12 cellular contexts compared by ENCODE assay signal in the genomic region with DNA sequence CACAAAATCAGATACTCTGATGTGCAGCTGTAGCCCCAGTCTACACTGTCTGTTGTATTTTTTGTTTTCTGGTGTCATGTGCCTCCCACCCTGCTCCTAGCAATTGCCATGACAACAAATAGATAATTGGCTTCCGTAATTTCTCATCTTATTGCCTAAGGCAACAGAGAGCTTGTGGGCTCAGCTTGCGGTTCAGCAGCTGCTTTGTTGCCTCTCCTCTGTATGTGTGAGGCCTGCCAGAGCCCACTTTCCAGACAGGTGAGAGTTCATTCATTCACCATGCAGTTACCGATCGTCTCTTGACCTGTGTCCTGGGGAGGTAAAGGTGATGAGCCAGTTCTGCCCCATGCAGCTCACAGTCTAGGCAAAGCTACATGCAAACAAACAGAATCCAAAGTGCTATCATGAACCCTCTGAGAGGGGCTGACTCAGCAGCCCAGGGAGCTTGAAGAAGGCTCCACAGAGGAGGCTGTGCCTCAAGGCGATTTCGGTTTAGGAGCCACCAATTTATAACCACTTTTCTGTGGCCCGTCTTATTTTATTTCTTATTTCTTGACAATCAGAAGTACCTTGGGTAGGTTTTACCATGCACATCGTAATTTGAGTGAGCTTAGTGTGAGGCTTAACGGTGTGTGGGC. TPM values are rescaled to one million over a fixed set of nuclear protein-coding genes. Genes with fewer than 3 reads are reported as not detected.
DNase-seq lines count a peak whose midpoint lies in the region; ATAC-seq, FAIRE-seq and TF ChIP-seq lines count a peak whose summit lies in the region.
"Had no signal": no experiment of that assay in that cellular context is flagged by ENCODE, and none has a peak within 500 bp of the region (broad histone marks: within the 10 kb centered on the region; RNA-seq: fewer than 3 reads in every experiment).

No MANE protein-coding gene starts in this region.

- CTCF ChIA-PET in HEK293 (lab: Yijun Ruan, JAX), result interaction anchor here (0.7 to 1.4 kb wide), 7 partner anchors 8 to 431 kb away, joined by 3 to 6 read pairs (median 3); no protein-coding TSS in a partner anchor
- CTCF ChIA-PET in Panc1 (lab: Charles Lee), result no interaction called here
- CTCF ChIA-PET in HepG2 (lab: Yijun Ruan, JAX; ENCODE audit: low intra/inter-chr PET ratio, low total read pairs), result no interaction called here

- TF ChIP-seq EP300 in HepG2 (IDR thresholded peaks at IDR 0.05; ENCODE audit: low read depth in 2 of 2, low read length in 2 of 2) (no peak), HepG2 (CRISPR knock-in tag; IDR thresholded peaks at IDR 0.05; ENCODE audit: borderline replicate concordance) (no peak)

- no TSS peak for BruUV-seq in Panc1 (replicated peaks; lab: Mats Ljungman, UMichigan)
- BruUV-seq in HepG2 (replicated peaks; lab: Mats Ljungman, UMichigan), result no TSS peak

- TF ChIP-seq CTCF in HEK293 (tag by site-specific recombination; IDR thresholded peaks at IDR 0.05), result no peak
- TF ChIP-seq CTCF in Panc1 (IDR thresholded peaks at IDR 0.05), result no peak
- no peak for TF ChIP-seq CTCF in HepG2 (CRISPR knock-in tag; IDR thresholded peaks at IDR 0.05)

- no peak for TF ChIP-seq POLR2A in HepG2 (IDR thresholded peaks at IDR 0.05; ENCODE audit: insufficient read depth in 1 of 2, low read depth in 2 of 2, low read length in 2 of 2)

- H3K4me1 ChIP-seq in HEK293 (ENCODE audit: control insufficient read depth, insufficient read depth, low read length) (peaks cover 2% of the 10 kb centered on the region; the same call in 1 of the 2 replicates), Panc1 (ENCODE audit: control insufficient read depth, insufficient read depth, low read length) (peaks cover 36% of the 10 kb centered on the region), HepG2 (ENCODE audit: insufficient read depth, low read length) (peaks cover 48% of the 10 kb centered on the region)

- in situ Hi-C loops in Panc1 (cut with HindIII; ENCODE audit: low pct_unique_long_range_greater_than_20kb, low sequenced_read_pairs) (no loop called here), HepG2 (cut with HindIII; ENCODE audit: extremely low pct_ligation_motif_present, low pct_unique_long_range_greater_than_20kb) (loop anchor here (5.0 kb wide), 1 partner anchor 433 kb away; no protein-coding TSS in a partner anchor)

- TF ChIP-seq RAD21 in HepG2 (CRISPR knock-in tag; IDR thresholded peaks at IDR 0.05), result no peak

- 94% methylated on average over 7 of the region's 9 CpGs for WGBS in HepG2 (ENCODE audit: low lambda C conversion rate)

- intact Hi-C loops in Panc1 (cut with micrococcal nuclease; ENCODE audit: unreplicated experiment) (no loop called here), HepG2 (cut with micrococcal nuclease; ENCODE audit: unreplicated experiment) (no loop called here)

- H3K9me3 ChIP-seq in HEK293 (ENCODE audit: control insufficient read depth, insufficient read depth, low read depth, low read length), result no peaks in the 10 kb centered on the region
- no peaks in the 10 kb centered on the region for H3K9me3 ChIP-seq in Panc1 (ENCODE audit: control insufficient read depth, insufficient read depth, low read depth, low read length)
- no peaks in the 10 kb centered on the region for H3K9me3 ChIP-seq in HepG2 (ENCODE audit: low read length)
- H3K9me3 ChIP-seq: esophagus squamous epithelium had no signal

- H3K27me3 ChIP-seq in Panc1 (ENCODE audit: control insufficient read depth, insufficient read depth, low read length) (no peaks in the 10 kb centered on the region), HepG2 (ENCODE audit: control insufficient read depth in 1 of 2, insufficient read depth in 2 of 2, low read length in 2 of 2) (no peaks in the 10 kb centered on the region)
- H3K27me3 ChIP-seq: esophagus squamous epithelium had no signal

- H3K27ac ChIP-seq in HEK293 (ENCODE audit: extremely low read depth, low read depth, low read length), result no peak overlapping the region
- peak overlapping the region; percentile 62 for H3K27ac ChIP-seq in Panc1 (ENCODE audit: low read length)
- H3K27ac ChIP-seq in HepG2 (ENCODE audit: extremely low read length, insufficient read depth, low read length), result peak overlapping the region; percentile 19
- H3K27ac ChIP-seq: esophagus squamous epithelium had no signal

- H4K20me1 ChIP-seq in HepG2 (ENCODE audit: insufficient read depth, low read length), result peaks cover 5% of the 10 kb centered on the region; the same call in 1 of the 2 replicates

- no peak overlapping the region for H3K4me3 ChIP-seq in HEK293 (ENCODE audit: low read depth, low read length)
- H3K4me3 ChIP-seq in Panc1 (ENCODE audit: low read depth in 2 of 2, low read length in 2 of 2), result no peak overlapping the region
- no peak overlapping the region for H3K4me3 ChIP-seq in HepG2 (replicated peaks in 1 of 3; ENCODE audit: insufficient read depth in 1 of 3, low read depth in 2 of 3, low read length in 3 of 3)
- H3K4me3 ChIP-seq: esophagus squamous epithelium, skin epidermis had no signal

- POLR2A ChIA-PET in HEK293 (lab: Yijun Ruan, JAX) (interaction anchor here (0.6 to 1.0 kb wide), 3 partner anchors 47 to 304 kb away, joined by 3 to 8 read pairs (median 3); no protein-coding TSS in a partner anchor), Panc1 (lab: Charles Lee) (no interaction called here), HepG2 (lab: Yijun Ruan, JAX) (no interaction called here)

- H3K4me2 ChIP-seq in HepG2 (ENCODE audit: low read depth, low read length), result no peak overlapping the region

- no peak overlapping the region for H2AFZ ChIP-seq in HepG2 (ENCODE audit: low read length)

- H3K36me3 ChIP-seq in HEK293 (ENCODE audit: control insufficient read depth in 2 of 2, insufficient read depth in 1 of 2, low read length in 2 of 2) (no peaks in the 10 kb centered on the region), Panc1 (ENCODE audit: control insufficient read depth, insufficient read depth, low read length) (peaks cover 42% of the 10 kb centered on the region), HepG2 (replicated peaks in 1 of 2; ENCODE audit: control insufficient read depth in 1 of 2, insufficient read depth in 2 of 2, low read length in 2 of 2) (peaks cover 36 to 70% of the 10 kb centered on the region in 2 experiments)

- ATAC-seq in Panc1, result no peak
- peak; percentile 44 for ATAC-seq in HepG2
- no peak for ATAC-seq in HG03442 (IDR thresholded peaks at IDR 0.05; ENCODE audit: unreplicated experiment)
- no peak for ATAC-seq in GM21529 (IDR thresholded peaks at IDR 0.05; ENCODE audit: unreplicated experiment)

- H3K79me2 ChIP-seq in HepG2 (ENCODE audit: insufficient read depth, low read length), result peaks cover 31% of the 10 kb centered on the region

- DNase-seq in NCI-H1436 treated with DMSO at 0.1 percent for 48 hours (lab: John Stamatoyannopoulos, UW) (peak; percentile 93), Panc1 (ENCODE audit: low read depth, low spot score) (no peak), HepG2 (ENCODE audit: low spot score) (no peak), AG20443 (ENCODE audit: low spot score) (no peak)
- DNase-seq: activated T-cell treated with anti-CD3 and anti-CD28 coated beads, Interleukin-2, amount 50 U/mL, for 48 hours; caudate nucleus; esophagus squamous epithelium; NCI-H510A had no signal

- H3K9ac ChIP-seq in HepG2 (ENCODE audit: insufficient read depth, low read depth, low read length), result no peak overlapping the region

- no peak for FAIRE-seq in HepG2 (lab: Jason Lieb, UNC)

TF ChIP-seq in HEK293, 187 proteins besides CTCF, POLR2A, EP300 and RAD21 (continues in another document):
- peak; percentile 90 for TF ChIP-seq ZNF133 (tag by site-specific recombination; IDR thresholded peaks at IDR 0.05)
- no peak for TF ChIP-seq RBAK (tag by site-specific recombination; IDR thresholded peaks at IDR 0.05)
- TF ChIP-seq ZBTB8A (tag by site-specific recombination; IDR thresholded peaks at IDR 0.05), result peak; percentile 27; the same call in 1 of the 2 replicates
- no peak for TF ChIP-seq GFI1B (tag by site-specific recombination; IDR thresholded peaks at IDR 0.05)
- no peak for TF ChIP-seq ZNF596 (tag by site-specific recombination; IDR thresholded peaks at IDR 0.05)
- TF ChIP-seq PRDM1 (tag by site-specific recombination; IDR thresholded peaks at IDR 0.05), result peak; percentile 61; the same call in 1 of the 2 replicates

TF ChIP-seq in HepG2, 621 proteins besides CTCF, POLR2A, EP300 and RAD21 (continues in another document):
- TF ChIP-seq MAFK (conservative IDR thresholded peaks at IDR 0.05 in 1 of 2, IDR thresholded peaks at IDR 0.05 in 1 of 2; ENCODE audit: low read length in 2 of 2), result peak; percentile 35 to 37; a peak in 3 of 4 replicates
- peak; percentile 32; the same call in 1 of the 2 replicates for TF ChIP-seq MAFF (IDR thresholded peaks at IDR 0.05; ENCODE audit: low read depth, low read length)
- no peak for TF ChIP-seq REL (CRISPR knock-in tag; conservative IDR thresholded peaks at IDR 0.05)

RNA-seq across cellular contexts. Expression of a gene that starts 12.0 kb away (rescaled TPM):
- total RNA-seq in Panc1 (2021; ENCODE audit: unreplicated experiment) (221 TPM), HepG2 (2016; rRNA removed; fragmentation: Illumina TruSeq; extraction: Trizol) (29.3 and 42.1 TPM in 2 replicates)
- 242 TPM for polyA plus RNA-seq in Panc1 (2012; ENCODE audit: insufficient read length)
- 8.7 and 9.3 TPM in 2 replicates for total RNA-seq in HepG2 (2016; cell fraction: cytosol; rRNA removed; fragmentation: Illumina TruSeq; extraction: Trizol; ENCODE audit: low read depth)
- 33.2 and 42.9 TPM in 2 replicates for total RNA-seq in HepG2 (2016; cell fraction: insoluble cytoplasmic fraction; rRNA removed; fragmentation: Illumina TruSeq; extraction: Trizol)
- total RNA-seq in HepG2 (2016; cell fraction: membrane; rRNA removed; fragmentation: Illumina TruSeq; extraction: Trizol), result 9.5 and 12.0 TPM in 2 replicates
- total RNA-seq in HepG2 (2016; cell fraction: nucleus; rRNA removed; fragmentation: Illumina TruSeq; extraction: Trizol), result 34.9 and 35.8 TPM in 2 replicates
- 139 and 185 TPM in 2 replicates for polyA plus RNA-seq in HepG2 (2011; rRNA removed)
- 73.1 and 90.2 TPM in 2 replicates for polyA plus RNA-seq in HepG2 (2011; cell fraction: cytosol; rRNA removed)
- polyA plus RNA-seq in HepG2 (2011; cell fraction: nucleus; rRNA removed), result 364 and 373 TPM in 2 replicates
- polyA plus RNA-seq in HepG2 (2012), result 85.0 and 141 TPM in 2 replicates
- polyA plus RNA-seq in HepG2 (2016; cell fraction: cytosol; fragmentation: Illumina TruSeq; extraction: Trizol; ENCODE audit: low read depth), result 3.5 and 4.0 TPM in 2 replicates
- polyA plus RNA-seq in HepG2 (2016; cell fraction: insoluble cytoplasmic fraction; fragmentation: Illumina TruSeq; extraction: Trizol; ENCODE audit: low read depth), result 37.9 and 40.2 TPM in 2 replicates
- 5.3 and 7.0 TPM in 2 replicates for polyA plus RNA-seq in HepG2 (2016; cell fraction: membrane; fragmentation: Illumina TruSeq; extraction: Trizol; ENCODE audit: low read depth)
- polyA plus RNA-seq in HepG2 (2016; cell fraction: nucleus; fragmentation: Illumina TruSeq; extraction: Trizol; ENCODE audit: insufficient read depth, low read depth), result 40.4 and 41.7 TPM in 2 replicates
- polyA minus RNA-seq in HepG2 (2011; rRNA and poly(A)+ RNA removed; ENCODE audit: low replicate concordance), result 0.05 and 121 TPM in 2 replicates
- 79.2 and 81.2 TPM in 2 replicates for polyA minus RNA-seq in HepG2 (2011; cell fraction: cytosol; rRNA and poly(A)+ RNA removed)
- 325 and 368 TPM in 2 replicates for polyA minus RNA-seq in HepG2 (2011; cell fraction: nucleus; rRNA and poly(A)+ RNA removed)
